Comparison of ENCODE assay signal across 23 cellular contexts in the genomic region with DNA sequence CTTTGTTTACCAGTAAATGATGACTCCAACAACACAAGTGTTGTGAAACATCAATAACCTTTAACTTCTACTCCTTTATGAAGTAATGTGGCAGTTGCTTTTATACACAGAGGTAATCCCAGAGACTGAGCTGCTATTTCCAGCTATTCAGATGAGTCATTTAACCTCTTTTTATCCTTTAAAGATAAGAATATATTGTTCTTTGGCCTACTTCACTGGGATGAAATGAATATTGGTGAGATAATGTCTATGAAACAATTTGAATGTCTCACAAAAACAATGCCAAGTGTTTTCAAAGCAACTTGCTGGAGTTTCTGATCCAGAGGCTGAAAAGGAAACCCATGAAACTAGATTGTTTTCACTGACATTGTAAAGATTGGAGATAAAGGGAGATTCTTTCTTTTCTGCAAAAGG.
DNase-seq lines count a peak whose midpoint lies in the region; ATAC-seq, FAIRE-seq and TF ChIP-seq lines count a peak whose summit lies in the region.
"Had no signal": no experiment of that assay in that cellular context is flagged by ENCODE, and none has a peak within 500 bp of the region (broad histone marks: within the 10 kb centered on the region; RNA-seq: fewer than 3 reads in every experiment).

No MANE protein-coding gene starts in this region.

- no peaks in the 10 kb centered on the region for H3K9me3 Mint-ChIP-seq in glutamatergic neuron (ENCODE audit: unreplicated experiment)

- ATAC-seq in left colon, result peak; percentile 99
- ATAC-seq in HG03025 (IDR thresholded peaks at IDR 0.05; ENCODE audit: low FRiP score, unreplicated experiment), result no peak
- ATAC-seq: gastroesophageal sphincter, GM12878 had no signal

- TF ChIP-seq CTCF in astrocyte of the spinal cord (IDR thresholded peaks at IDR 0.05; ENCODE audit: low read depth, low read length) (no peak), transverse colon (IDR thresholded peaks at IDR 0.05) (no peak), glutamatergic neuron (IDR thresholded peaks at IDR 0.05; ENCODE audit: partially characterized antibody, unreplicated experiment) (no peak), esophagus squamous epithelium (IDR thresholded peaks at IDR 0.05) (no peak)

- FAIRE-seq in HTR-8/SVneo (lab: Jason Lieb, UNC), result no peak
- FAIRE-seq: GM12878, islet of Langerhans had no signal

- no peak for TF ChIP-seq EP300 in transverse colon (IDR thresholded peaks at IDR 0.05; ENCODE audit: low read depth)

- no peak overlapping the region for H3K27ac Mint-ChIP-seq in glutamatergic neuron (ENCODE audit: unreplicated experiment)
- H3K27ac Mint-ChIP-seq: mesothelial cell of epicardium; stimulated activated naive CD8-positive, alpha-beta T cell treated with anti-CD3 and anti-CD28 coated beads, Interleukin-15, Interleukin-2, amounts not matched to agents 100 ng/mL and 50 ng/mL, for 24 hours had no signal

- H3K27me3 Mint-ChIP-seq in glutamatergic neuron (ENCODE audit: unreplicated experiment), result no peaks in the 10 kb centered on the region
- H3K27me3 Mint-ChIP-seq: stimulated activated naive CD8-positive, alpha-beta T cell treated with anti-CD3 and anti-CD28 coated beads, Interleukin-15, Interleukin-2, amounts not matched to agents 100 ng/mL and 50 ng/mL, for 24 hours had no signal

- H3K4me3 ChIP-seq in astrocyte of the spinal cord (ENCODE audit: low read depth, low read length) (no peak overlapping the region), transverse colon (no peak overlapping the region), esophagus squamous epithelium (no peak overlapping the region)
- H3K4me3 ChIP-seq: gastroesophageal sphincter, GM12878, HAP-1, spleen had no signal

- in situ Hi-C loops in astrocyte of the spinal cord (cut with HindIII; ENCODE audit: low sequenced_read_pairs), result no loop called here
- in situ Hi-C loops in transverse colon (cut with MboI; ENCODE audit: low pct_ligation_motif_present in 1 of 4, low pct_unique_long_range_greater_than_20kb in 1 of 4, low sequenced_read_pairs in 3 of 4), result no loop called here

- H3K4me3 Mint-ChIP-seq in glutamatergic neuron (ENCODE audit: unreplicated experiment), result no peak overlapping the region
- H3K4me3 Mint-ChIP-seq: mesothelial cell of epicardium; stimulated activated naive CD8-positive, alpha-beta T cell treated with anti-CD3 and anti-CD28 coated beads, Interleukin-15, Interleukin-2, amounts not matched to agents 100 ng/mL and 50 ng/mL, for 24 hours had no signal

- intact Hi-C loops in left colon (cut with DNase I, micrococcal nuclease) (no loop called here), transverse colon (cut with DNase I; ENCODE audit: low total_unique reads) (no loop called here), esophagus squamous epithelium (cut with DNase I) (no loop called here)

- H3K36me3 Mint-ChIP-seq in glutamatergic neuron (ENCODE audit: unreplicated experiment), result no peaks in the 10 kb centered on the region
- H3K36me3 Mint-ChIP-seq: mesothelial cell of epicardium had no signal

- H3K4me1 ChIP-seq in transverse colon (peaks cover 0 to 16% (median 2%) of the 10 kb centered on the region in 4 donors), esophagus squamous epithelium (no peaks in the 10 kb centered on the region)
- H3K4me1 ChIP-seq: gastroesophageal sphincter, parathyroid adenoma, spleen had no signal

- DNase-seq in HTR-8/SVneo (ENCODE audit: insufficient read length, low spot score), result peak; percentile 10
- peak; percentile 49 for DNase-seq in astrocyte of the spinal cord (ENCODE audit: low read depth, low spot score)
- no peak for DNase-seq in left colon
- DNase-seq in transverse colon, result no peak
- DNase-seq in glutamatergic neuron, result no peak
- no peak for DNase-seq in esophagus squamous epithelium (lab: John Stamatoyannopoulos, UW)
- DNase-seq: activated effector memory CD4-positive, alpha-beta T cell treated with anti-CD3 and anti-CD28 coated beads, Interleukin-2, amount 50 U/mL, for 16 hours; aorta; effector CD4-positive, alpha-beta T cell; KG1; NCI-H1436 treated with DMSO at 0.1 percent for 48 hours; NCI-H510A treated with DMSO at 0.1 percent for 48 hours; spleen; WERI-Rb-1 had no signal

- H3K36me3 ChIP-seq in transverse colon (no peaks in the 10 kb centered on the region), esophagus squamous epithelium (no peaks in the 10 kb centered on the region)
- H3K36me3 ChIP-seq: gastroesophageal sphincter, HAP-1, spleen, WERI-Rb-1 had no signal

- H3K9me3 ChIP-seq in transverse colon (no peaks in the 10 kb centered on the region), esophagus squamous epithelium (peaks cover 0 to 9% (median 0%) of the 10 kb centered on the region in 3 donors)
- H3K9me3 ChIP-seq: HAP-1 had no signal

- H3K27me3 ChIP-seq in transverse colon (no peaks in the 10 kb centered on the region), esophagus squamous epithelium (no peaks in the 10 kb centered on the region)
- H3K27me3 ChIP-seq: gastroesophageal sphincter, spleen had no signal

- H3K27ac ChIP-seq in transverse colon, result peak overlapping the region; percentile 19 to 71 (median 50)
- no peak overlapping the region for H3K27ac ChIP-seq in esophagus squamous epithelium
- H3K27ac ChIP-seq: C4-2B, gastroesophageal sphincter, parathyroid adenoma, spleen, WERI-Rb-1 had no signal

- H3K4me1 Mint-ChIP-seq in glutamatergic neuron (ENCODE audit: low read depth, unreplicated experiment), result no peaks in the 10 kb centered on the region

- TF ChIP-seq POLR2A in transverse colon (IDR thresholded peaks at IDR 0.05), result no peak
- no peak for TF ChIP-seq POLR2A in esophagus squamous epithelium (IDR thresholded peaks at IDR 0.05)

Comparison
In these comparisons a context has a peak if more than half of its experiments do, and no peak if none do; other contexts are left out.
1. DNase-seq: peak in HTR-8/SVneo (single experiment) and astrocyte of the spinal cord (single experiment); none in left colon (0 of 2), transverse colon (single experiment), glutamatergic neuron (single experiment) and esophagus squamous epithelium (single experiment).
2. H3K27ac ChIP-seq: peak in transverse colon (4 of 4); none in esophagus squamous epithelium (0 of 4).